Comparison of ENCODE assay signal across 34 cellular contexts in the genomic region with DNA sequence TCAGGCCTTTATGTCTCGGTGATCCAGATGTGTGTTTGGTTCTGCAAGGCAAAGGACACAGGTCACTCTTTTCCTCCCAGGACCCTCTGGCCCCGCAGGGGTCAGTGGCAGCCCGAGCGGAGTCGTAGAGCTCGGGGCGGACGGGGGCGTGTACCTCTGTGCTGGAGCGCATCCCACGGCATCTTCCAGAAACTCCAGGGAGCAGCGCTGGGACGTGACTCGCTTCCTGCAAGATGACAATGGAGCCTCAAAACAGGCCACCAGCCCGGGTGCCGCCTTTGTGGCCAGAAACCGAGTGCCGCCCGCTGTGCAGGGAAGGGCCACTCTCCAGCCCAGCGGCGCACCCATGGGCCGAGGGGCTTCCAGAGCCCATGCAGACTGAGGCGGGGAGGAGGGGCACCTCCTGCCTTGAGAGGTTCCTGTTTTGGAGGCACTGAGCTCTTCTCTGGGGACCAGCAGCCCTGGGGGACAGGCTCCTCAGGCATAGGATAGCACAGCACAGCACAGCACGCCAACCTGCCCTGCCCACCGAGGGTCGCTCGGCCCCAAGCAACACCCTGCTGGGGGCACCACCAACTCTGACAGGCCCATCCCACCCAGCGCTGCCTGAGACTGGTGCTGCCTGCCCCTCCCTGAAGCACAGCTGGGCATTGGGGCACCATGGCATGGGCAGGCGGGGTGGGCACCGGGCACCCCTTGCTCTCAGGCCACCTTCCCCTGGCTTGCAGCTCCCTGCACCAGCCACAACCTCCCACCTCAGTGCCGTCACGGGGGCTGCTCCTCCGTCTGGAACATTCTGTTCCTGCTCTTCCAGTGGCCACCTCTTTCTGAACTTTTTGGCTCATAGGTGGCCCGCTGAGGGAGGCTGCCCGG. TPM values are rescaled to one million over a fixed set of nuclear protein-coding genes. Genes with fewer than 3 reads are reported as not detected.
"Had no signal": no experiment of that assay in that cellular context is flagged by ENCODE, and none has a peak within 500 bp of the region (broad histone marks: within the 10 kb centered on the region; RNA-seq: fewer than 3 reads in every experiment).

No MANE protein-coding gene starts in this region.

- H3K4me1 ChIP-seq: lower lobe of right lung, upper lobe of left lung, vagina had no signal

- H3K9me3 ChIP-seq: lower lobe of right lung, neutrophil, ovary, spleen, upper lobe of left lung, vagina had no signal

- H3K4me3 ChIP-seq: lower lobe of right lung, ovary, spleen, upper lobe of left lung, vagina had no signal

- H3K4me3 Mint-ChIP-seq: activated CD4-positive, alpha-beta memory T cell treated with anti-CD3 and anti-CD28 coated beads for 36 hours; activated CD4-positive, alpha-beta T cell treated with anti-CD3 and anti-CD28 coated beads, Interleukin-2, amount 10 ng/mL, durations not matched to agents 24 days and 14 days; activated T-helper 1 cell treated with anti-CD3 and anti-CD28 coated beads, Interleukin-12 subunit alpha, Interleukin-12 subunit beta, Interleukin-2, Interleukin-4 antibody, amounts not matched to agents 30 ng/mL and 10 ng/mL and 1 ng/mL, durations not matched to agents 14 hours and 24 hours and 36 hours; endodermal cell; immature natural killer cell; natural killer cell treated with Interleukin-12 subunit alpha and Interleukin-12 subunit beta and Interleukin-15 and Interleukin-18, amount 100 ng/mL, for 72 hours; stimulated activated naive CD8-positive, alpha-beta T cell treated with anti-CD3 and anti-CD28 coated beads, Interleukin-15, amount 100 ng/mL, for 72 hours had no signal

- H3K27ac Mint-ChIP-seq: activated CD4-positive, alpha-beta memory T cell treated with anti-CD3 and anti-CD28 coated beads for 36 hours; activated CD4-positive, alpha-beta T cell treated with anti-CD3 and anti-CD28 coated beads, Interleukin-2, amount 10 ng/mL, durations not matched to agents 24 days and 14 days; activated T-helper 1 cell treated with anti-CD3 and anti-CD28 coated beads, Interleukin-12 subunit alpha, Interleukin-12 subunit beta, Interleukin-2, Interleukin-4 antibody, amounts not matched to agents 30 ng/mL and 10 ng/mL and 1 ng/mL, durations not matched to agents 14 hours and 24 hours and 36 hours; endodermal cell; immature natural killer cell; natural killer cell treated with Interleukin-12 subunit alpha and Interleukin-12 subunit beta and Interleukin-15 and Interleukin-18, amount 100 ng/mL, for 72 hours; progenitor cell of endocrine pancreas; stimulated activated naive CD8-positive, alpha-beta T cell treated with anti-CD3 and anti-CD28 coated beads, Interleukin-15, amount 100 ng/mL, for 72 hours had no signal

- H3K9me3 Mint-ChIP-seq: activated CD4-positive, alpha-beta memory T cell treated with anti-CD3 and anti-CD28 coated beads for 36 hours; activated T-helper 1 cell treated with anti-CD3 and anti-CD28 coated beads, Interleukin-12 subunit alpha, Interleukin-12 subunit beta, Interleukin-2, Interleukin-4 antibody, amounts not matched to agents 30 ng/mL and 10 ng/mL and 1 ng/mL, durations not matched to agents 14 hours and 24 hours and 36 hours; endodermal cell; immature natural killer cell had no signal

- H3K27ac ChIP-seq: brain microvascular endothelial cell, lower lobe of right lung, neutrophil, ovary, spleen, upper lobe of left lung, vagina had no signal

- H3K4me1 Mint-ChIP-seq: endodermal cell had no signal

- H3K27me3 ChIP-seq: brain microvascular endothelial cell, neutrophil, ovary, spleen, upper lobe of left lung, vagina had no signal

- ATAC-seq: lower lobe of right lung; natural killer cell treated with Interleukin-12 subunit alpha and Interleukin-12 subunit beta and Interleukin-15 and Interleukin-18, amount 100 ng/mL, for 72 hours; stimulated activated naive CD8-positive, alpha-beta T cell treated with anti-CD3 and anti-CD28 coated beads, Interleukin-15, amount 100 ng/mL, for 72 hours had no signal

- DNase-seq: activated CD4-positive, alpha-beta memory T cell treated with anti-CD3 and anti-CD28 coated beads for 36 hours; activated CD4-positive, alpha-beta T cell treated with anti-CD3 and anti-CD28 coated beads, Interleukin-2, amount 10 ng/mL, durations not matched to agents 24 days and 14 days; activated CD4-positive, CD25-positive, alpha-beta regulatory T cell treated with anti-CD3 and anti-CD28 coated beads, Interleukin-2, amount 50 U/mL, for 72 hours; activated CD8-positive, alpha-beta memory T cell treated with anti-CD3 and anti-CD28 coated beads, Interleukin-2, amount 50 U/mL, for 4 hours; activated gamma-delta T cell treated with Interleukin-2 at 50 U/mL for 16 hours; activated naive CD4-positive, alpha-beta T cell treated with anti-CD3 and anti-CD28 coated beads, Interleukin-2, amount 50 U/mL, for 16 hours; activated T-cell treated with anti-CD3 and anti-CD28 coated beads, Interleukin-2, amount 50 U/mL, for 1 hour; amniotic stem cell; brain microvascular endothelial cell; caudate nucleus; endodermal cell; foreskin fibroblast; head of caudate nucleus; hypothalamus; immature natural killer cell; kidney; left colon; lower lobe of right lung; mesendoderm; ovary; spleen; stimulated activated naive CD8-positive, alpha-beta T cell treated with anti-CD3 and anti-CD28 coated beads, Interleukin-15, amount 100 ng/mL, for 72 hours; substantia nigra; T-helper 2 cell had no signal

- H3K36me3 Mint-ChIP-seq: natural killer cell treated with Interleukin-12 subunit alpha and Interleukin-12 subunit beta and Interleukin-15 and Interleukin-18, amount 100 ng/mL, for 72 hours had no signal

- H3K36me3 ChIP-seq: brain microvascular endothelial cell, ovary had no signal

- H3K27me3 Mint-ChIP-seq: activated CD4-positive, alpha-beta memory T cell treated with anti-CD3 and anti-CD28 coated beads for 36 hours; activated CD4-positive, alpha-beta T cell treated with anti-CD3 and anti-CD28 coated beads, Interleukin-2, amount 10 ng/mL, durations not matched to agents 24 days and 14 days; natural killer cell treated with Interleukin-12 subunit alpha and Interleukin-12 subunit beta and Interleukin-15 and Interleukin-18, amount 100 ng/mL, for 72 hours; progenitor cell of endocrine pancreas; stimulated activated naive CD8-positive, alpha-beta T cell treated with anti-CD3 and anti-CD28 coated beads, Interleukin-15, amount 100 ng/mL, for 72 hours had no signal

RNA-seq across cellular contexts. Expression of a gene that starts 30.7 kb away (rescaled TPM):
- total RNA-seq: activated CD4-positive, alpha-beta memory T cell treated with anti-CD3 and anti-CD28 coated beads for 36 hours; activated CD4-positive, alpha-beta T cell treated with anti-CD3 and anti-CD28 coated beads, Interleukin-2, amount 10 ng/mL, durations not matched to agents 24 days and 14 days; activated CD8-positive, alpha-beta memory T cell treated with anti-CD3 and anti-CD28 coated beads for 36 hours; activated T-helper 1 cell treated with anti-CD3 and anti-CD28 coated beads, Interleukin-12 subunit alpha, Interleukin-12 subunit beta, Interleukin-2, Interleukin-4 antibody, amounts not matched to agents 30 ng/mL and 10 ng/mL and 1 ng/mL, durations not matched to agents 14 hours and 24 hours and 36 hours; chondrocyte; mononuclear cell; natural killer cell treated with Interleukin-12 subunit alpha and Interleukin-12 subunit beta and Interleukin-15 and Interleukin-18, amount 100 ng/mL, for 72 hours; renal cortical epithelial cell; spleen had no signal
